In the genomic region with DNA sequence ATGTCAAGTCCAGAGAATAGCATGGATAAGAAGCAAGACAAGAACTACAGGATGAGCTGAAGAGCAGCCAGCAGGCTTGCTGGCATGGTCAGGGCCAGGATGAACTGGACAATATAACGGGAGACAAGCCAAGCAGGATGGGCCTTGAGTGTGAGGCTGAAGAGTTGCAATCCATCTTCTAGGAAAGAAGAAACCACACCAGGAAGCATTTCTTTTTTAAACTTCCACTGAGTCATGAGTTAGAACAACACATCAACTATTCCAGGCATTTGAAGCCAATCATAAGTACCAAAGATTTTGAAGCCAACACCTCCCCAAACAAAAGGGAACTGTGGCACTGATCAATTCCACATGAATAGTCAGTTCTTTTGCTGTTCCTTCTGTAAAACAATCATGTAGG, we compare ENCODE assay signal across 20 cellular contexts. TPM values are rescaled to one million over a fixed set of nuclear protein-coding genes. Genes with fewer than 3 reads are reported as not detected.
A peak's percentile ranks its signal among the peaks of the same experiment; 100 is the strongest.
DNase-seq lines count a peak whose midpoint lies in the region; ATAC-seq lines count a peak whose summit lies in the region.
"Had no signal": no experiment of that assay in that cellular context is flagged by ENCODE, and none has a peak within 500 bp of the region (broad histone marks: within the 10 kb centered on the region; RNA-seq: fewer than 3 reads in every experiment).

No MANE protein-coding gene starts in this region.

- ATAC-seq in GM21529 (IDR thresholded peaks at IDR 0.05; ENCODE audit: unreplicated experiment), result no peak
- ATAC-seq: activated CD8-positive, alpha-beta memory T cell treated with anti-CD3 and anti-CD28 coated beads, Interleukin-2, amount 10 ng/mL, durations not matched to agents 7 days and 5 days; CD8-positive, alpha-beta T cell; gastroesophageal sphincter; left lobe of liver had no signal

- peak; percentile 76 for DNase-seq in EH (ENCODE audit: low read depth)
- DNase-seq in RPMI7951 (ENCODE audit: low read depth), result peak; percentile 61
- DNase-seq in epithelial cell of prostate (ENCODE audit: low read depth, low spot score), result no peak
- DNase-seq in myocyte (ENCODE audit: low read depth), result peak; percentile 24
- no peak for DNase-seq in GM19238 (ENCODE audit: insufficient read length, low spot score)
- DNase-seq in activated gamma-delta T cell treated with Interleukin-2 at 50 U/mL for 16 hours, result no peak
- DNase-seq in NCI-H1694 treated with DMSO at 0.1 percent for 48 hours (lab: John Stamatoyannopoulos, UW), result no peak
- DNase-seq: activated CD8-positive, alpha-beta memory T cell treated with anti-CD3 and anti-CD28 coated beads, Interleukin-2, amount 10 ng/mL, durations not matched to agents 7 days and 5 days; CD8-positive, alpha-beta T cell; central memory CD4-positive, alpha-beta T cell; endodermal cell; KBM-7; NCI-H2029; NCI-H524; nucleus accumbens; retina had no signal

- peak overlapping the region; percentile 29 for H3K27ac ChIP-seq in epithelial cell of prostate
- H3K27ac ChIP-seq: gastroesophageal sphincter, RWPE1 had no signal

RNA-seq across cellular contexts. Expression of gene SLC31A2, which starts 27.3 kb away (rescaled TPM):
- total RNA-seq in RPMI7951 (2014; rRNA removed; shearing (Covaris generic)), result 11.4 and 13.3 TPM in 2 replicates
- 62.3 and 68.5 TPM in 2 replicates for total RNA-seq in myocyte
- polyA plus RNA-seq in myocyte (2012), result 35.5 TPM

RNA-seq across cellular contexts. Expression of gene FKBP15, which starts 43.0 kb away (rescaled TPM):
- total RNA-seq in RPMI7951 (2014; rRNA removed; shearing (Covaris generic)), result 15.0 and 19.1 TPM in 2 replicates
- total RNA-seq in myocyte, result 20.3 and 20.5 TPM in 2 replicates
- polyA plus RNA-seq in myocyte (2012), result 23.6 TPM

RNA-seq across cellular contexts. Expression of gene SLC31A1, which starts 43.3 kb away (rescaled TPM):
- total RNA-seq in RPMI7951 (2014; rRNA removed; shearing (Covaris generic)), result 14.9 and 16.9 TPM in 2 replicates
- total RNA-seq in myocyte, result 12.0 and 13.6 TPM in 2 replicates
- 27.5 TPM for polyA plus RNA-seq in myocyte (2012)

Comparison
In these comparisons a context has a peak if more than half of its experiments do, and no peak if none do; other contexts are left out.
1. DNase-seq: peak in EH (single experiment), RPMI7951 (single experiment) and myocyte (single experiment); none in epithelial cell of prostate (single experiment), GM19238 (single experiment), activated gamma-delta T cell treated with Interleukin-2 at 50 U/mL for 16 hours (single experiment) and NCI-H1694 treated with DMSO at 0.1 percent for 48 hours (single experiment).